9 cellular contexts compared by ENCODE assay signal in the genomic region with DNA sequence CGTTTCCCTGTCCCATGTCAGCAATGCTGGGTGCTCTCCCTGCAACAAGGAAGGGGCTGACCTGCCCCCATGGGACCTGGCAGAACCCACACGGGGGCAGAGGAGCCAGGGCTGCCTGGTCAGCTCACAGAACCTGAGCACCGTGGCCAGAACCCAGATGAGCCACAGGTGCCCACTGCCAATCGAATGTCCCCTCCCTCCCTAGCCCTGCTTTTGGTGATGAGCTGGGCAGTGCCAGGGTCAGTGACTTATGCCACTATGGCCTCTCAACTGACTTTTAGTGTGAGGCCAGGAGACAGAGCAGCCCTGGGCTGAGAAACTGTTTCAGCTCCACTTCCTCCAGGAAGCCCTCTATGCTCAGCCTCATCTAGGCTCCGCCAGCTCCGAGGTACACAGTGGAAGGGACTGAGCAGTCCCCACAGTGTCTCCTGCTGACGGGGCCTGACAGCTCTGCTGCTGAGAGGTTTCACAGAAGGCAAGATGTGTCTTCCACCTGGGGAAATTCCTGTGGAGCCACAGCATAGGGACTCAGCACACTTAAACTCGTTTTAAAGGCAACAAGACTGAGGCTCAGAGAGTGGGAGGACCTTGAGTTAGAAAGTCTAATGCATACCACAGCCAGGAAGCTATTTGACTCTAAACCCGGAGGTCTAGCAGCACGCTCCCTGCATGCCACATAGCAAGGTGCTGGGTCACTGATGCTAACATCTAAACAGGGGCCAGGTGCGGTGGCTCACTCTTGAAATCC. TPM values are rescaled to one million over a fixed set of nuclear protein-coding genes. Genes with fewer than 3 reads are reported as not detected.
DNase-seq lines count a peak whose midpoint lies in the region; ATAC-seq, FAIRE-seq and TF ChIP-seq lines count a peak whose summit lies in the region.
"Had no signal": no experiment of that assay in that cellular context is flagged by ENCODE, and none has a peak within 500 bp of the region (broad histone marks: within the 10 kb centered on the region; RNA-seq: fewer than 3 reads in every experiment).

No MANE protein-coding gene starts in this region.

- H3K79me2 ChIP-seq in keratinocyte (ENCODE audit: control insufficient read depth, insufficient read depth, low read length) = no peaks in the 10 kb centered on the region

- intact Hi-C loops in activated CD4-positive, alpha-beta T cell treated with anti-CD3 and anti-CD28 coated beads for 36 hours (cut with DNase I, micrococcal nuclease) = no loop called here

- FAIRE-seq in keratinocyte (lab: Jason Lieb, UNC) = no peak
- FAIRE-seq: A204.1 had no signal

- dilution Hi-C loops in keratinocyte (cut with MboI; ENCODE audit: extremely low pct_ligation_motif_present, low sequenced_read_pairs) = no loop called here

- H3K9me3 Mint-ChIP-seq in activated CD4-positive, alpha-beta T cell treated with anti-CD3 and anti-CD28 coated beads for 36 hours (ENCODE audit: low read depth) = no peaks in the 10 kb centered on the region

- H3K4me1 ChIP-seq in keratinocyte (ENCODE audit: control insufficient read depth, extremely low read depth, insufficient read depth, low read length) (peaks cover 41% of the 10 kb centered on the region), thymus (ENCODE audit: control insufficient read depth, insufficient read depth, low read length) (peaks cover 63% of the 10 kb centered on the region)

- H3K36me3 Mint-ChIP-seq in activated CD4-positive, alpha-beta T cell treated with anti-CD3 and anti-CD28 coated beads for 36 hours (ENCODE audit: low read depth) = peaks cover 6% of the 10 kb centered on the region

- 37% methylated on average over 11 of the region's 11 CpGs for WGBS in thymus

- H3K9me3 ChIP-seq in keratinocyte (ENCODE audit: control insufficient read depth, low read depth, low read length) (peaks cover 3% of the 10 kb centered on the region), thymus (ENCODE audit: control insufficient read depth) (no peaks in the 10 kb centered on the region)

- peak; percentile 64 for ATAC-seq in activated CD4-positive, alpha-beta T cell treated with anti-CD3 and anti-CD28 coated beads for 36 hours
- ATAC-seq in GM21526 (IDR thresholded peaks at IDR 0.05; ENCODE audit: low FRiP score, unreplicated experiment) = no peak

- POLR2A ChIA-PET in activated CD4-positive, alpha-beta T cell treated with anti-CD3 and anti-CD28 coated beads for 36 hours (lab: Charles Lee) = interaction anchor here (0.6 kb wide), 1 partner anchor 169 kb away, joined by 4 read pairs; no protein-coding TSS in a partner anchor

- peak overlapping the region; percentile 44 for H3K4me3 Mint-ChIP-seq in activated CD4-positive, alpha-beta T cell treated with anti-CD3 and anti-CD28 coated beads for 36 hours

- peak overlapping the region; percentile 79 for H2AFZ ChIP-seq in keratinocyte (ENCODE audit: control insufficient read depth, low read length)

- no peak for TF ChIP-seq CTCF in keratinocyte (optimal IDR thresholded peaks at IDR 0.05 in 1 of 3, IDR thresholded peaks at IDR 0.05 in 1 of 3, conservative IDR thresholded peaks at IDR 0.05 in 1 of 3; ENCODE audit: extremely low read depth in 1 of 3, insufficient read depth in 2 of 3, low read length in 3 of 3)

- H4K20me1 ChIP-seq in keratinocyte (ENCODE audit: control insufficient read depth, extremely low read depth, insufficient read depth, low read length) = no peaks in the 10 kb centered on the region

- H3K36me3 ChIP-seq in keratinocyte (ENCODE audit: control insufficient read depth in 2 of 2, extremely low read depth in 1 of 2, insufficient read depth in 2 of 2, low read length in 2 of 2) = peaks cover 0 to 3% of the 10 kb centered on the region in 2 experiments
- peaks cover 27% of the 10 kb centered on the region for H3K36me3 ChIP-seq in thymus (ENCODE audit: control insufficient read depth, insufficient read depth)

- CTCF ChIA-PET in activated CD4-positive, alpha-beta T cell treated with anti-CD3 and anti-CD28 coated beads for 36 hours (lab: Charles Lee) = interaction anchor here (0.6 kb wide), 1 partner anchor 309 kb away, joined by 3 read pairs; no protein-coding TSS in a partner anchor

- peak overlapping the region; percentile 81 for H3K4me2 ChIP-seq in keratinocyte (ENCODE audit: control insufficient read depth, extremely low read depth, insufficient read depth, low read depth, low read length)

- H3K27me3 Mint-ChIP-seq in activated CD4-positive, alpha-beta T cell treated with anti-CD3 and anti-CD28 coated beads for 36 hours = no peaks in the 10 kb centered on the region

- peaks cover 79% of the 10 kb centered on the region for H3K4me1 Mint-ChIP-seq in activated CD4-positive, alpha-beta T cell treated with anti-CD3 and anti-CD28 coated beads for 36 hours

- H3K27ac ChIP-seq in keratinocyte (ENCODE audit: control insufficient read depth, insufficient read depth, low read length) = peak overlapping the region; percentile 88
- peak overlapping the region; percentile 87 for H3K27ac ChIP-seq in thymus (ENCODE audit: low read depth)

- H3K9ac ChIP-seq in keratinocyte (ENCODE audit: control insufficient read depth, extremely low read depth, insufficient read depth, low read length) = peak overlapping the region; percentile 60

- peak; percentile 64 for DNase-seq in activated CD4-positive, alpha-beta T cell treated with anti-CD3 and anti-CD28 coated beads for 36 hours
- DNase-seq in activated CD4-positive, alpha-beta T cell treated with anti-CD3 and anti-CD28 coated beads for 1 hour = no peak
- DNase-seq in activated CD8-positive, alpha-beta memory T cell treated with anti-CD3 and anti-CD28 coated beads for 24 hours = peak; percentile 70
- no peak for DNase-seq in keratinocyte (ENCODE audit: low read depth, low spot score)
- DNase-seq in SKM-1 (lab: John Stamatoyannopoulos, UW; ENCODE audit: unreplicated experiment) = no peak
- DNase-seq in DMS53 treated with DMSO at 0.1 percent for 48 hours (lab: John Stamatoyannopoulos, UW; ENCODE audit: unreplicated experiment) = no peak

- H3K4me3 ChIP-seq in keratinocyte (ENCODE audit: control insufficient read depth in 2 of 3, extremely low read depth in 1 of 3, insufficient read depth in 2 of 3, low read depth in 1 of 3, low read length in 3 of 3) (no peak overlapping the region), thymus (ENCODE audit: low read length) (peak overlapping the region; percentile 21)

- H3K27me3 ChIP-seq in keratinocyte (ENCODE audit: control insufficient read depth, extremely low read depth, insufficient read depth, low read length) (no peaks in the 10 kb centered on the region), thymus (ENCODE audit: control insufficient read depth, insufficient read depth) (no peaks in the 10 kb centered on the region)

- H3K9me1 ChIP-seq in keratinocyte (ENCODE audit: control insufficient read depth, extremely low read depth, insufficient read depth, low read length) = peaks cover 6% of the 10 kb centered on the region

- peak overlapping the region; percentile 89 for H3K27ac Mint-ChIP-seq in activated CD4-positive, alpha-beta T cell treated with anti-CD3 and anti-CD28 coated beads for 36 hours

RNA-seq across cellular contexts. Expression of a gene that starts 6.9 kb away (rescaled TPM):
- 10 to 100 TPM; 33.8 to 37.8 TPM for total RNA-seq in activated CD4-positive, alpha-beta T cell treated with anti-CD3 and anti-CD28 coated beads for 36 hours
- polyA plus RNA-seq in keratinocyte = 18.9 to 26.4 TPM (median 21.4 TPM) in 3 replicates
- polyA plus RNA-seq in keratinocyte (2011; ENCODE audit: low read depth) = 12.0 TPM
- polyA plus RNA-seq in keratinocyte (2011; cell fraction: cytosol; rRNA removed) = 17.1 and 20.5 TPM in 2 replicates
- polyA plus RNA-seq in keratinocyte (2011; cell fraction: nucleus; rRNA removed) = 23.1 and 24.6 TPM in 2 replicates
- polyA plus RNA-seq in keratinocyte (2012; ENCODE audit: low replicate concordance) = 11.3 and 14.7 TPM in 2 replicates
- 10.9 to 17.8 TPM (median 16.2 TPM) in 3 replicates for polyA minus RNA-seq in keratinocyte
- polyA minus RNA-seq in keratinocyte (2011; cell fraction: cytosol; rRNA and poly(A)+ RNA removed) = 15.0 TPM
- 4.1 and 8.1 TPM in 2 replicates for polyA minus RNA-seq in keratinocyte (2011; cell fraction: nucleus; rRNA and poly(A)+ RNA removed)
- polyA plus RNA-seq in thymus = 61.1 TPM

Comparison
In these comparisons a context has a peak if more than half of its experiments do, and no peak if none do; other contexts are left out.
1. DNase-seq: peak in activated CD4-positive, alpha-beta T cell treated with anti-CD3 and anti-CD28 coated beads for 36 hours (single experiment) and activated CD8-positive, alpha-beta memory T cell treated with anti-CD3 and anti-CD28 coated beads for 24 hours (single experiment); none in activated CD4-positive, alpha-beta T cell treated with anti-CD3 and anti-CD28 coated beads for 1 hour (single experiment), keratinocyte (single experiment), SKM-1 (single experiment) and DMS53 treated with DMSO at 0.1 percent for 48 hours (single experiment).